18 cellular contexts compared by ENCODE assay signal in genomic region chr2:240512666-240513535, GRCh38. TPM values are rescaled to one million over a fixed set of nuclear protein-coding genes. Genes with fewer than 3 reads are reported as not detected.
A peak's percentile ranks its signal among the peaks of the same experiment; 100 is the strongest.
DNase-seq lines count a peak whose midpoint lies in the region; ATAC-seq, FAIRE-seq and TF ChIP-seq lines count a peak whose summit lies in the region.
"Had no signal": no experiment of that assay in that cellular context is flagged by ENCODE, and none has a peak within 500 bp of the region (broad histone marks: within the 10 kb centered on the region; RNA-seq: fewer than 3 reads in every experiment).

No MANE protein-coding gene starts in this region.

- H3K9me3 Mint-ChIP-seq in activated T-cell treated with anti-CD3 and anti-CD28 coated beads, Interleukin-2, amount 50 U/mL, for 24 hours, result no peaks in the 10 kb centered on the region
- no peaks in the 10 kb centered on the region for H3K9me3 Mint-ChIP-seq in activated T-cell treated with anti-CD3 and anti-CD28 coated beads, Interleukin-2, amount 50 U/mL, for 72 hours
- H3K9me3 Mint-ChIP-seq in chondrocyte (ENCODE audit: low read depth), result no peaks in the 10 kb centered on the region
- H3K9me3 Mint-ChIP-seq: activated CD4-positive, alpha-beta T cell treated with anti-CD3 and anti-CD28 coated beads, Interleukin-2, amount 10 ng/mL, durations not matched to agents 24 days and 14 days; activated naive CD8-positive, alpha-beta T cell treated with anti-CD3 and anti-CD28 coated beads for 36 hours had no signal

- no peaks in the 10 kb centered on the region for H3K27me3 Mint-ChIP-seq in activated T-cell treated with anti-CD3 and anti-CD28 coated beads, Interleukin-2, amount 50 U/mL, for 24 hours
- H3K27me3 Mint-ChIP-seq in activated T-cell treated with anti-CD3 and anti-CD28 coated beads, Interleukin-2, amount 50 U/mL, for 72 hours (ENCODE audit: low read depth), result no peaks in the 10 kb centered on the region
- H3K27me3 Mint-ChIP-seq in chondrocyte (ENCODE audit: low read depth), result no peaks in the 10 kb centered on the region
- H3K27me3 Mint-ChIP-seq: activated CD4-positive, alpha-beta T cell treated with anti-CD3 and anti-CD28 coated beads, Interleukin-2, amount 10 ng/mL, durations not matched to agents 24 days and 14 days; activated naive CD8-positive, alpha-beta T cell treated with anti-CD3 and anti-CD28 coated beads for 36 hours had no signal

- peaks cover 17% of the 10 kb centered on the region for H3K4me1 Mint-ChIP-seq in activated T-cell treated with anti-CD3 and anti-CD28 coated beads, Interleukin-2, amount 50 U/mL, for 24 hours (ENCODE audit: low read depth)
- peaks cover 18% of the 10 kb centered on the region for H3K4me1 Mint-ChIP-seq in activated T-cell treated with anti-CD3 and anti-CD28 coated beads, Interleukin-2, amount 50 U/mL, for 72 hours (ENCODE audit: low read depth)
- H3K4me1 Mint-ChIP-seq in chondrocyte (ENCODE audit: low read depth), result peaks cover 4% of the 10 kb centered on the region

- no peak for ATAC-seq in activated T-cell treated with anti-CD3 and anti-CD28 coated beads, Interleukin-2, amount 50 U/mL, for 72 hours (replicated peaks in 1 of 2)

- H3K27ac Mint-ChIP-seq in activated T-cell treated with anti-CD3 and anti-CD28 coated beads, Interleukin-2, amount 50 U/mL, for 24 hours, result no peak overlapping the region
- H3K27ac Mint-ChIP-seq in activated T-cell treated with anti-CD3 and anti-CD28 coated beads, Interleukin-2, amount 50 U/mL, for 72 hours, result no peak overlapping the region
- H3K27ac Mint-ChIP-seq in chondrocyte (ENCODE audit: unreplicated experiment), result no peak overlapping the region
- H3K27ac Mint-ChIP-seq: activated CD4-positive, alpha-beta T cell treated with anti-CD3 and anti-CD28 coated beads, Interleukin-2, amount 10 ng/mL, durations not matched to agents 24 days and 14 days; activated naive CD8-positive, alpha-beta T cell treated with anti-CD3 and anti-CD28 coated beads for 36 hours had no signal

- no peaks in the 10 kb centered on the region for H3K27me3 ChIP-seq in brain microvascular endothelial cell (replicated peaks)
- H3K27me3 ChIP-seq: BLaER1 treated with 17β-estradiol and CSF1 and Interleukin-3, amounts not matched to agents 10 nM and 100 nM; esophagus squamous epithelium; gastrocnemius medialis; neutrophil; Peyer's patch; SJCRH30 had no signal

- FAIRE-seq in HTR-8/SVneo (lab: Jason Lieb, UNC), result peak; percentile 26
- FAIRE-seq: small intestine had no signal

- H3K4me3 Mint-ChIP-seq in activated T-cell treated with anti-CD3 and anti-CD28 coated beads, Interleukin-2, amount 50 U/mL, for 24 hours, result no peak overlapping the region
- H3K4me3 Mint-ChIP-seq in activated T-cell treated with anti-CD3 and anti-CD28 coated beads, Interleukin-2, amount 50 U/mL, for 72 hours, result no peak overlapping the region
- H3K4me3 Mint-ChIP-seq in chondrocyte (ENCODE audit: unreplicated experiment), result no peak overlapping the region
- H3K4me3 Mint-ChIP-seq: activated naive CD8-positive, alpha-beta T cell treated with anti-CD3 and anti-CD28 coated beads for 36 hours had no signal

- no peak overlapping the region for H3K27ac ChIP-seq in brain microvascular endothelial cell
- H3K27ac ChIP-seq: esophagus squamous epithelium, gastrocnemius medialis, Peyer's patch, SJCRH30 had no signal

- TF ChIP-seq CTCF in chondrocyte (IDR thresholded peaks at IDR 0.05), result no peak
- no peak for TF ChIP-seq CTCF in brain microvascular endothelial cell (IDR thresholded peaks at IDR 0.05; ENCODE audit: low read depth, low read length, missing control alignments)

- H3K36me3 Mint-ChIP-seq in activated T-cell treated with anti-CD3 and anti-CD28 coated beads, Interleukin-2, amount 50 U/mL, for 24 hours (ENCODE audit: low read depth), result peaks cover 30% of the 10 kb centered on the region
- H3K36me3 Mint-ChIP-seq in activated T-cell treated with anti-CD3 and anti-CD28 coated beads, Interleukin-2, amount 50 U/mL, for 72 hours (ENCODE audit: insufficient read depth in 2 of 2), result peaks cover 0 to 2% of the 10 kb centered on the region in 2 donors
- H3K36me3 Mint-ChIP-seq in chondrocyte (ENCODE audit: low read depth), result peaks cover 15% of the 10 kb centered on the region

- peak; percentile 15 for DNase-seq in activated T-cell treated with anti-CD3 and anti-CD28 coated beads, Interleukin-2, amount 50 U/mL, for 24 hours
- no peak for DNase-seq in activated T-cell treated with anti-CD3 and anti-CD28 coated beads, Interleukin-2, amount 50 U/mL, for 72 hours
- DNase-seq in HTR-8/SVneo (ENCODE audit: insufficient read length, low spot score) (no peak), islet precursor cell (peak; percentile 34), chondrocyte (ENCODE audit: low spot score) (no peak), NCI-H2107 (lab: John Stamatoyannopoulos, UW) (no peak), brain microvascular endothelial cell (no peak)
- DNase-seq in stimulated activated CD8-positive, alpha-beta memory T cell treated with anti-CD3 and anti-CD28 coated beads, Interleukin-4, amount 100 ng/mL, for 48 hours, result peak; percentile 11
- DNase-seq: NCI-H1105 treated with DMSO at 0.1 percent for 48 hours had no signal

- H3K4me3 ChIP-seq in brain microvascular endothelial cell (ENCODE audit: low read depth, low read length), result no peak overlapping the region
- H3K4me3 ChIP-seq: BLaER1 treated with 17β-estradiol and CSF1 and Interleukin-3, amounts not matched to agents 10 nM and 100 nM; esophagus squamous epithelium; gastrocnemius medialis; Peyer's patch; SJCRH30 had no signal

- no peaks in the 10 kb centered on the region for H3K36me3 ChIP-seq in brain microvascular endothelial cell (replicated peaks)
- H3K36me3 ChIP-seq: SJCRH30 had no signal

- in situ Hi-C loops in brain microvascular endothelial cell (cut with HindIII; ENCODE audit: low pct_ligation_motif_present, low sequenced_read_pairs), result no loop called here

RNA-seq across cellular contexts. Expression of gene ANKMY1, which starts 44.9 kb away (rescaled TPM):
- 10 to 100 TPM; 31.6 to 44.9 TPM for total RNA-seq in activated T-cell treated with anti-CD3 and anti-CD28 coated beads, Interleukin-2, amount 50 U/mL, for 72 hours
- 9.5 to 20.6 TPM (median 10.8 TPM) in 3 replicates for total RNA-seq in chondrocyte

RNA-seq across cellular contexts. Expression of gene DUSP28, which starts 47.3 kb away (rescaled TPM):
- total RNA-seq in activated T-cell treated with anti-CD3 and anti-CD28 coated beads, Interleukin-2, amount 50 U/mL, for 72 hours, result 1 to 10 TPM; 7.1 to 7.3 TPM
- total RNA-seq in chondrocyte, result 3.4 to 4.7 TPM (median 3.7 TPM) in 3 replicates

RNA-seq across cellular contexts. Expression of gene RNPEPL1, which starts 55.4 kb away (rescaled TPM):
- total RNA-seq in activated T-cell treated with anti-CD3 and anti-CD28 coated beads, Interleukin-2, amount 50 U/mL, for 72 hours, result 10 to 100 TPM; 74.0 to 77.3 TPM
- total RNA-seq in chondrocyte, result 54.9 to 63.2 TPM (median 61.3 TPM) in 3 replicates

Comparison
In these comparisons a context has a peak if more than half of its experiments do, and no peak if none do; other contexts are left out.
1. DNase-seq: peak in activated T-cell treated with anti-CD3 and anti-CD28 coated beads, Interleukin-2, amount 50 U/mL, for 24 hours (single experiment), islet precursor cell (single experiment) and stimulated activated CD8-positive, alpha-beta memory T cell treated with anti-CD3 and anti-CD28 coated beads, Interleukin-4, amount 100 ng/mL, for 48 hours (single experiment); none in activated T-cell treated with anti-CD3 and anti-CD28 coated beads, Interleukin-2, amount 50 U/mL, for 72 hours (0 of 2), HTR-8/SVneo (single experiment), chondrocyte (single experiment), NCI-H2107 (single experiment) and brain microvascular endothelial cell (single experiment).